Comparison of ENCODE assay signal across 19 cellular contexts in genomic region chr9:36162211-36162610, GRCh38. TPM values are rescaled to one million over a fixed set of nuclear protein-coding genes. Genes with fewer than 3 reads are reported as not detected.
DNase-seq lines count a peak whose midpoint lies in the region; ATAC-seq and TF ChIP-seq lines count a peak whose summit lies in the region.
"Had no signal": no experiment of that assay in that cellular context is flagged by ENCODE, and none has a peak within 500 bp of the region (broad histone marks: within the 10 kb centered on the region; RNA-seq: fewer than 3 reads in every experiment).

No MANE protein-coding gene starts in this region.

- H3K4me3 ChIP-seq in spleen = no peak overlapping the region
- no peak overlapping the region for H3K4me3 ChIP-seq in upper lobe of right lung
- H3K4me3 ChIP-seq: BLaER1 treated with 17β-estradiol and CSF1 and Interleukin-3, amounts not matched to agents 10 nM and 100 nM; left lung had no signal

- peaks cover 11 to 13% of the 10 kb centered on the region in 2 experiments; a peak in 4 of 5 replicates for H3K9me3 Mint-ChIP-seq in H9
- H3K9me3 Mint-ChIP-seq in brain = peaks cover 0 to 11% (median 8%) of the 10 kb centered on the region in 5 experiments
- H3K9me3 Mint-ChIP-seq in mesothelial cell of epicardium = no peaks in the 10 kb centered on the region
- H3K9me3 Mint-ChIP-seq: activated naive CD4-positive, alpha-beta T cell treated with anti-CD3 and anti-CD28 coated beads, Interleukin-2, amount 50 U/mL, for 72 hours; activated T-cell treated with anti-CD3 and anti-CD28 coated beads, Interleukin-2, amount 50 U/mL, for 24 hours had no signal

- intact Hi-C loops in spleen (cut with DNase I; ENCODE audit: low total_unique reads) (no loop called here), upper lobe of right lung (cut with DNase I) (no loop called here)

- H4K20me1 ChIP-seq in H9 (ENCODE audit: control insufficient read depth, insufficient read depth, insufficient read length) = no peaks in the 10 kb centered on the region
- H4K20me1 ChIP-seq: BLaER1 treated with 17β-estradiol and CSF1 and Interleukin-3, amounts not matched to agents 10 nM and 100 nM had no signal

- no peak overlapping the region for H4K8ac ChIP-seq in H9 (replicated peaks; ENCODE audit: insufficient read length, low read depth, low read length)

- H3K36me3 ChIP-seq in spleen (peaks cover 0 to 41% (median 5%) of the 10 kb centered on the region in 6 donors), upper lobe of right lung (no peaks in the 10 kb centered on the region)

- peak overlapping the region; percentile 67 for H2AK5ac ChIP-seq in H9 (ENCODE audit: insufficient read length, low read length)

- peaks cover 3% of the 10 kb centered on the region for H3K27me3 Mint-ChIP-seq in H9 (ENCODE audit: low read depth)
- H3K27me3 Mint-ChIP-seq in brain = peaks cover 8% of the 10 kb centered on the region
- H3K27me3 Mint-ChIP-seq in mesothelial cell of epicardium (ENCODE audit: low read depth) = no peaks in the 10 kb centered on the region
- H3K27me3 Mint-ChIP-seq: activated T-cell treated with anti-CD3 and anti-CD28 coated beads, Interleukin-2, amount 50 U/mL, for 24 hours had no signal

- peak overlapping the region; percentile 79 for H3K27ac ChIP-seq in H9 (ENCODE audit: insufficient read length, low read depth, low read length)
- H3K27ac ChIP-seq in spleen = no peak overlapping the region
- no peak overlapping the region for H3K27ac ChIP-seq in upper lobe of right lung

- DNase-seq in H9 = no peak
- DNase-seq in mesothelial cell of epicardium (ENCODE audit: low spot score in 2 of 2, unreplicated experiment in 2 of 2) = no peak
- peak; percentile 46 for DNase-seq in spleen
- no peak for DNase-seq in upper lobe of right lung
- DNase-seq in NCI-H1105 (lab: John Stamatoyannopoulos, UW) = no peak
- no peak for DNase-seq in activated CD8-positive, alpha-beta memory T cell treated with anti-CD3 and anti-CD28 coated beads for 24 hours
- DNase-seq: activated CD4-positive, alpha-beta T cell treated with anti-CD3 and anti-CD28 coated beads, Interleukin-2, amount 50 U/mL, for 4 hours; activated T-cell treated with anti-CD3 and anti-CD28 coated beads, Interleukin-2, amount 50 U/mL, for 24 hours; DMS53; left lung; MM.1S; NCI-H2029; SIG-M5 had no signal

- H4K5ac ChIP-seq in H9 (ENCODE audit: insufficient read length, low read depth, low read length) = peak overlapping the region; percentile 35

- H3K23me2 ChIP-seq in H9 (ENCODE audit: insufficient read length, low read depth, low read length, poor library complexity, severe bottlenecking) = no peaks in the 10 kb centered on the region

- H2BK12ac ChIP-seq in H9 (ENCODE audit: insufficient read length, low read depth, low read length) = peak overlapping the region; percentile 99

- peak overlapping the region; percentile 6 to 100 (median 96); a peak in 5 of 7 replicates for H3K27ac Mint-ChIP-seq in H9
- H3K27ac Mint-ChIP-seq in brain = peak overlapping the region; percentile 52 to 100 (median 93)
- H3K27ac Mint-ChIP-seq in mesothelial cell of epicardium = peak overlapping the region; percentile 98
- H3K27ac Mint-ChIP-seq: activated naive CD4-positive, alpha-beta T cell treated with anti-CD3 and anti-CD28 coated beads, Interleukin-2, amount 50 U/mL, for 72 hours; activated T-cell treated with anti-CD3 and anti-CD28 coated beads, Interleukin-2, amount 50 U/mL, for 24 hours had no signal

- no peak overlapping the region for H3K4ac ChIP-seq in H9 (ENCODE audit: low read depth, low read length)

- TF ChIP-seq POLR2A in spleen (IDR thresholded peaks at IDR 0.05) = no peak

- TF ChIP-seq CTCF in H9 (conservative IDR thresholded peaks at IDR 0.05) (no peak), brain (conservative IDR thresholded peaks at IDR 0.05) (no peak), mesothelial cell of epicardium (IDR thresholded peaks at IDR 0.05; ENCODE audit: unreplicated experiment) (no peak), spleen (IDR thresholded peaks at IDR 0.05 in 8 of 11, conservative IDR thresholded peaks at IDR 0.05 in 3 of 11) (no peak), upper lobe of right lung (IDR thresholded peaks at IDR 0.05) (no peak)

- peaks cover 2 to 22% (median 2%) of the 10 kb centered on the region in 3 experiments; a peak in 4 of 7 replicates for H3K36me3 Mint-ChIP-seq in H9 (ENCODE audit: insufficient read depth in 1 of 3, low read depth in 3 of 3)
- peaks cover 31% of the 10 kb centered on the region for H3K36me3 Mint-ChIP-seq in brain
- peaks cover 6% of the 10 kb centered on the region for H3K36me3 Mint-ChIP-seq in mesothelial cell of epicardium
- H3K36me3 Mint-ChIP-seq: activated naive CD4-positive, alpha-beta T cell treated with anti-CD3 and anti-CD28 coated beads, Interleukin-2, amount 50 U/mL, for 72 hours had no signal

- H2BK120ac ChIP-seq in H9 (ENCODE audit: low read depth, low read length, poor library complexity, severe bottlenecking) = no peak overlapping the region

- H3K27me3 ChIP-seq in H9 (ENCODE audit: insufficient read depth, low read length) = no peaks in the 10 kb centered on the region
- H3K27me3 ChIP-seq in spleen (replicated peaks in 1 of 7) = peaks cover 0 to 6% (median 0%) of the 10 kb centered on the region in 7 donors
- H3K27me3 ChIP-seq in upper lobe of right lung = no peaks in the 10 kb centered on the region
- H3K27me3 ChIP-seq: BLaER1 treated with 17β-estradiol and CSF1 and Interleukin-3, amounts not matched to agents 10 nM and 100 nM had no signal

- WGBS in H9 (ENCODE audit: extremely low coverage, insufficient read length, low lambda C conversion rate) = no CpG with 5 or more reads among the region's 14 CpGs
- 93 to 96% (median 94%) methylated on average over 14 of the region's 14 CpGs for WGBS in spleen, 5 donors

- H3K23ac ChIP-seq in H9 (ENCODE audit: insufficient read length, low read depth, low read length) = no peak overlapping the region

- no peaks in the 10 kb centered on the region for H3K9me3 ChIP-seq in H9 (ENCODE audit: control insufficient read depth, low read depth, low read length)
- no peaks in the 10 kb centered on the region for H3K9me3 ChIP-seq in spleen
- H3K9me3 ChIP-seq in upper lobe of right lung = no peaks in the 10 kb centered on the region
- H3K9me3 ChIP-seq: left lung had no signal

- H3K79me2 ChIP-seq in H9 (ENCODE audit: insufficient read depth, low read length) = no peaks in the 10 kb centered on the region

- peak overlapping the region; percentile 89 for H3K18ac ChIP-seq in H9 (ENCODE audit: insufficient read length, low read depth, low read length)

- ATAC-seq in upper lobe of right lung (no peak), HG02571 (IDR thresholded peaks at IDR 0.05; ENCODE audit: unreplicated experiment) (no peak)
- ATAC-seq: activated naive CD4-positive, alpha-beta T cell treated with anti-CD3 and anti-CD28 coated beads, Interleukin-2, amount 50 U/mL, for 72 hours; left lung had no signal

- H3K4me1 Mint-ChIP-seq in H9 (peaks cover 36 to 47% of the 10 kb centered on the region in 2 experiments), brain (peaks cover 57% of the 10 kb centered on the region), mesothelial cell of epicardium (peaks cover 46% of the 10 kb centered on the region)

- H3K4me2 ChIP-seq in H9 (ENCODE audit: insufficient read depth, insufficient read length, low read length) = no peak overlapping the region

- no peak overlapping the region for H2BK20ac ChIP-seq in H9 (ENCODE audit: low read depth, low read length, poor library complexity, severe bottlenecking)

- peak overlapping the region; percentile 36 for H4K91ac ChIP-seq in H9 (ENCODE audit: insufficient read length, low read depth, low read length)

- H3K4me1 ChIP-seq in H9 (ENCODE audit: insufficient read depth, low read length) (peaks cover 10% of the 10 kb centered on the region), spleen (peaks cover 5 to 52% (median 30%) of the 10 kb centered on the region in 6 donors), upper lobe of right lung (peaks cover 32% of the 10 kb centered on the region)

- H3T11ph ChIP-seq in H9 (ENCODE audit: low read length) = no peak overlapping the region

- H3K4me3 Mint-ChIP-seq in H9 = peak overlapping the region in 1 of 2 experiments; percentile 67; a peak in 2 of 5 replicates
- H3K4me3 Mint-ChIP-seq in brain = no peak overlapping the region
- no peak overlapping the region for H3K4me3 Mint-ChIP-seq in mesothelial cell of epicardium
- H3K4me3 Mint-ChIP-seq: activated T-cell treated with anti-CD3 and anti-CD28 coated beads, Interleukin-2, amount 50 U/mL, for 24 hours had no signal

- no peaks in the 10 kb centered on the region for H3K79me1 ChIP-seq in H9 (ENCODE audit: insufficient read depth, low read depth, low read length, poor library complexity, severe bottlenecking)

- H2BK15ac ChIP-seq in H9 (ENCODE audit: low read depth, low read length) = peak overlapping the region; percentile 87; the same call in 1 of the 2 replicates

- H3K56ac ChIP-seq in H9 (ENCODE audit: insufficient read length, low read depth, low read length) = peak overlapping the region; percentile 10

- H2BK5ac ChIP-seq in H9 (ENCODE audit: insufficient read length, low read length) = peak overlapping the region; percentile 95

- H3K14ac ChIP-seq in H9 (ENCODE audit: insufficient read depth, low read length) = peak overlapping the region; percentile 90

- peak overlapping the region; percentile 40 for H3K9ac ChIP-seq in H9 (ENCODE audit: extremely low read depth, insufficient read length, low read length)
- H3K9ac ChIP-seq: BLaER1 treated with 17β-estradiol and CSF1 and Interleukin-3, amounts not matched to agents 10 nM and 100 nM had no signal

- no peak overlapping the region for H2AFZ ChIP-seq in H9 (ENCODE audit: low read length)

RNA-seq across cellular contexts. Expression of gene CCIN, which starts 7.0 kb away (rescaled TPM):
- total RNA-seq in H9 (2021) (0.11 TPM in 1 of 2 replicates, not detected in the other), mesothelial cell of epicardium (0.33 to 0.52 TPM (median 0.40 TPM) in 3 replicates), spleen (1 to 10 TPM in 1 of 7 donors, under 1 TPM in 3, not detected in 3; 0.13 to 1.0 (median 0.46) TPM), upper lobe of right lung (not detected)
- polyA plus RNA-seq in brain (ENCODE audit: insufficient read depth, low read depth, low replicate concordance) (not detected), spleen (under 1 TPM; 0.03 to 0.09 (median 0.03) TPM)
- total RNA-seq: activated naive CD4-positive, alpha-beta T cell treated with anti-CD3 and anti-CD28 coated beads, Interleukin-2, amount 50 U/mL, for 72 hours; bronchial epithelial cell; NCI-H460 had no signal

RNA-seq across cellular contexts. Expression of gene GLIPR2, which starts 25.7 kb away (rescaled TPM):
- 9.7 and 10.0 TPM in 2 replicates for total RNA-seq in H9 (2021)
- polyA plus RNA-seq in brain (ENCODE audit: insufficient read depth, low read depth, low replicate concordance) = 16.2 TPM
- 31.3 to 34.1 TPM (median 33.3 TPM) in 3 replicates for total RNA-seq in mesothelial cell of epicardium
- total RNA-seq in spleen = 10 to 100 TPM; 25.4 to 72.1 (median 42.1) TPM
- 10 to 100 TPM; 25.2 to 37.5 (median 30.3) TPM for polyA plus RNA-seq in spleen
- 64.9 TPM for total RNA-seq in upper lobe of right lung

RNA-seq across cellular contexts. Expression of gene CLTA, which starts 28.5 kb away (rescaled TPM):
- total RNA-seq in H9 (2021) (195 and 212 TPM in 2 replicates), mesothelial cell of epicardium (173 to 181 TPM (median 180 TPM) in 3 replicates), spleen (100 to 1,000 TPM; 122 to 166 (median 140) TPM), upper lobe of right lung (163 TPM)
- polyA plus RNA-seq in brain (ENCODE audit: insufficient read depth, low read depth, low replicate concordance) (447 TPM), spleen (100 to 1,000 TPM in 2 of 3 donors, 10 to 100 TPM in 1; 92.0 to 176 (median 133) TPM)
